Comparison of ENCODE assay signal across 1 cellular context in genomic region chrX:51896626-51897025, GRCh38.
TF ChIP-seq lines count a peak whose summit lies in the region.

No MANE protein-coding gene starts in this region.

TF ChIP-seq in IMR-90, 13 proteins besides CTCF, POLR2A, EP300 and RAD21:
- TF ChIP-seq SMC3 (IDR thresholded peaks at IDR 0.05; ENCODE audit: low read depth, low read length) (no peak), FOS (IDR thresholded peaks at IDR 0.05; ENCODE audit: low read depth, low read length) (no peak), CEBPB (IDR thresholded peaks at IDR 0.05; ENCODE audit: low read depth, low read length) (no peak), ELK1 (IDR thresholded peaks at IDR 0.05; ENCODE audit: borderline replicate concordance, low read depth, low read length) (no peak), USF2 (IDR thresholded peaks at IDR 0.05; ENCODE audit: low read depth, low read length) (no peak), MAZ (IDR thresholded peaks at IDR 0.05; ENCODE audit: borderline replicate concordance, low read depth, low read length) (no peak), BHLHE40 (IDR thresholded peaks at IDR 0.05; ENCODE audit: low read depth, low read length) (no peak), MXI1 (IDR thresholded peaks at IDR 0.05; ENCODE audit: borderline replicate concordance, low read depth, low read length) (no peak), CHD1 (IDR thresholded peaks at IDR 0.05; ENCODE audit: low read depth, low read length) (no peak), RCOR1 (IDR thresholded peaks at IDR 0.05; ENCODE audit: insufficient replicate concordance, low read length) (no peak), RFX5 (IDR thresholded peaks at IDR 0.05; ENCODE audit: low read depth, low read length) (no peak), NFE2L2 (IDR thresholded peaks at IDR 0.05; ENCODE audit: low read depth, low read length) (no peak), MAFK (IDR thresholded peaks at IDR 0.05; ENCODE audit: low read depth, low read length) (no peak)
